ENCODE assay signal across 16 cellular contexts in genomic region chr2:235024191-235024611, GRCh38.
DNase-seq lines count a peak whose midpoint lies in the region; ATAC-seq and TF ChIP-seq lines count a peak whose summit lies in the region.
"Had no signal": no experiment of that assay in that cellular context is flagged by ENCODE, and none has a peak within 500 bp of the region (broad histone marks: within the 10 kb centered on the region; RNA-seq: fewer than 3 reads in every experiment).

No MANE protein-coding gene starts in this region.

- TF ChIP-seq CTCF in AG10803 (conservative IDR thresholded peaks at IDR 0.05; ENCODE audit: low read length) (no peak), HEK293 (tag by site-specific recombination; IDR thresholded peaks at IDR 0.05) (no peak), RWPE1 (conservative IDR thresholded peaks at IDR 0.05; ENCODE audit: low read depth) (no peak)

- H3K4me3 ChIP-seq in AG10803 (ENCODE audit: low read length) (no peak overlapping the region), HEK293 (ENCODE audit: low read depth, low read length) (no peak overlapping the region), mesenchymal stem cell (ENCODE audit: insufficient read depth in 1 of 2, low read depth in 1 of 2, low read length in 2 of 2) (no peak overlapping the region), trophoblast cell (ENCODE audit: low read depth, low read length) (no peak overlapping the region)

- H3K23ac ChIP-seq in mesenchymal stem cell (ENCODE audit: low read length in 2 of 2) (no peak overlapping the region), trophoblast cell (ENCODE audit: low read length) (no peak overlapping the region)

- H2AK5ac ChIP-seq in mesenchymal stem cell (ENCODE audit: low read length, severe bottlenecking) (no peak overlapping the region), trophoblast cell (ENCODE audit: low read length) (no peak overlapping the region)

- POLR2A ChIA-PET in HEK293 (lab: Yijun Ruan, JAX) (no interaction called here), RWPE1 (lab: Yijun Ruan, JAX; ENCODE audit: low non-redundant PET) (no interaction called here)

- 49% methylated on average over 5 of the region's 7 CpGs for WGBS in mesenchymal stem cell
- WGBS in trophoblast cell (ENCODE audit: extremely low coverage, insufficient coverage, insufficient read length), result no CpG with 5 or more reads among the region's 7 CpGs

- H3K4me1 ChIP-seq in HEK293 (ENCODE audit: control insufficient read depth, insufficient read depth, low read length) (peaks cover 9% of the 10 kb centered on the region), mesenchymal stem cell (ENCODE audit: control insufficient read depth, insufficient read depth, low read depth, low read length) (peaks cover 64% of the 10 kb centered on the region), trophoblast cell (ENCODE audit: control insufficient read depth in 1 of 2, insufficient read depth in 2 of 2, low read length in 2 of 2) (peaks cover 22 to 26% of the 10 kb centered on the region in 2 experiments)
- H3K4me1 ChIP-seq: parathyroid adenoma had no signal

- CTCF ChIA-PET in HEK293 (lab: Yijun Ruan, JAX) (interaction anchor here (0.7 to 1.7 kb wide), 2 partner anchors 28 to 71 kb away, joined by 3 to 5 read pairs; no protein-coding TSS in a partner anchor), RWPE1 (lab: Yijun Ruan, JAX) (interaction anchor here (0.6 to 0.8 kb wide), 3 partner anchors 21 to 1070 kb away, joined by 3 to 4 read pairs (median 4); no protein-coding TSS in a partner anchor)

- H4K91ac ChIP-seq in mesenchymal stem cell (ENCODE audit: low read length) (peak overlapping the region; percentile 70), trophoblast cell (ENCODE audit: low read depth, low read length) (no peak overlapping the region)

- peak; percentile 66 for DNase-seq in AG10803 (ENCODE audit: low read depth)
- peak; percentile 31 for DNase-seq in amniotic stem cell (lab: John Stamatoyannopoulos, UW)
- peak; percentile 34 for DNase-seq in mesenchymal stem cell
- DNase-seq in RWPE1 (ENCODE audit: low spot score), result no peak
- DNase-seq in islet precursor cell, result no peak
- no peak for DNase-seq in trophoblast cell
- DNase-seq: activated CD4-positive, alpha-beta T cell treated with anti-CD3 and anti-CD28 coated beads for 1 hour; activated naive CD8-positive, alpha-beta T cell treated with anti-CD3 and anti-CD28 coated beads for 36 hours; activated T-cell treated with anti-CD3 and anti-CD28 coated beads for 4 hours; midbrain; stimulated activated CD4-positive, alpha-beta T cell treated with anti-CD3 and anti-CD28 coated beads, Interleukin-2, amount 100 ng/mL, for 24 hours; T-cell had no signal

- ATAC-seq in GM21786 (IDR thresholded peaks at IDR 0.05; ENCODE audit: unreplicated experiment), result no peak
- ATAC-seq: T-cell had no signal

- H3K27ac ChIP-seq in HEK293 (ENCODE audit: extremely low read depth, low read depth, low read length) (no peak overlapping the region), mesenchymal stem cell (ENCODE audit: low read length, poor library complexity, severe bottlenecking) (peak overlapping the region; percentile 49), RWPE1 (no peak overlapping the region), trophoblast cell (ENCODE audit: low read depth, low read length) (no peak overlapping the region)
- H3K27ac ChIP-seq: C4-2B, parathyroid adenoma had no signal

- H3K79me1 ChIP-seq in mesenchymal stem cell (replicated peaks; ENCODE audit: low read length, poor library complexity, severe bottlenecking), result no peaks in the 10 kb centered on the region
- no peaks in the 10 kb centered on the region for H3K79me1 ChIP-seq in trophoblast cell (ENCODE audit: low read length)

- H3K27me3 ChIP-seq in mesenchymal stem cell (ENCODE audit: control insufficient read depth in 1 of 2, insufficient read depth in 1 of 2, low read length in 2 of 2), result no peaks in the 10 kb centered on the region
- H3K27me3 ChIP-seq in trophoblast cell (ENCODE audit: insufficient read depth, low read length), result no peaks in the 10 kb centered on the region

- H3K36me3 ChIP-seq in HEK293 (ENCODE audit: control insufficient read depth in 2 of 2, insufficient read depth in 1 of 2, low read length in 2 of 2) (no peaks in the 10 kb centered on the region), mesenchymal stem cell (ENCODE audit: control insufficient read depth in 1 of 2, insufficient read depth in 2 of 2, low read depth in 1 of 2, low read length in 2 of 2) (peaks cover 11 to 39% of the 10 kb centered on the region in 2 experiments), trophoblast cell (ENCODE audit: control insufficient read depth in 1 of 2, insufficient read depth in 2 of 2, low read length in 2 of 2) (no peaks in the 10 kb centered on the region)

- no peak overlapping the region for H4K12ac ChIP-seq in trophoblast cell (ENCODE audit: low read depth, low read length)

- H3K4me2 ChIP-seq in mesenchymal stem cell (ENCODE audit: low read length, poor library complexity, severe bottlenecking) (peak overlapping the region; percentile 19), trophoblast cell (ENCODE audit: low read length) (no peak overlapping the region)

- no peak overlapping the region for H4K8ac ChIP-seq in mesenchymal stem cell (ENCODE audit: low read length)
- no peak overlapping the region for H4K8ac ChIP-seq in trophoblast cell (ENCODE audit: low read depth, low read length)

- H2BK120ac ChIP-seq in mesenchymal stem cell (ENCODE audit: low read depth, low read length) (no peak overlapping the region), trophoblast cell (ENCODE audit: insufficient read depth, low read length, poor library complexity) (no peak overlapping the region)

- H3K14ac ChIP-seq in mesenchymal stem cell (ENCODE audit: low read length in 2 of 2) (no peak overlapping the region), trophoblast cell (ENCODE audit: low read length) (no peak overlapping the region)

- H3K4ac ChIP-seq in mesenchymal stem cell (ENCODE audit: low read depth in 1 of 2, low read length in 2 of 2) (no peak overlapping the region), trophoblast cell (ENCODE audit: low read depth, low read length) (no peak overlapping the region)

- H2BK5ac ChIP-seq in mesenchymal stem cell (ENCODE audit: low read depth, low read length, poor library complexity, severe bottlenecking) (no peak overlapping the region), trophoblast cell (ENCODE audit: low read depth, low read length, poor library complexity) (no peak overlapping the region)

- no peak overlapping the region for H2AFZ ChIP-seq in mesenchymal stem cell (ENCODE audit: low read depth, low read length)
- H2AFZ ChIP-seq in trophoblast cell (ENCODE audit: insufficient read depth, low read length, poor library complexity), result no peak overlapping the region
- H2AFZ ChIP-seq: parathyroid adenoma had no signal

- H2BK15ac ChIP-seq in mesenchymal stem cell (ENCODE audit: low read depth, poor library complexity, severe bottlenecking), result no peak overlapping the region

- H3K9me3 ChIP-seq in HEK293 (ENCODE audit: control insufficient read depth, insufficient read depth, low read depth, low read length) (no peaks in the 10 kb centered on the region), mesenchymal stem cell (ENCODE audit: control insufficient read depth, low read length) (no peaks in the 10 kb centered on the region), trophoblast cell (ENCODE audit: insufficient read depth, low read depth, low read length) (peaks cover 1% of the 10 kb centered on the region)

- H3K9ac ChIP-seq in mesenchymal stem cell (ENCODE audit: low read length) (no peak overlapping the region), trophoblast cell (ENCODE audit: low read length) (no peak overlapping the region)
- H3K9ac ChIP-seq: parathyroid adenoma had no signal

- H3K79me2 ChIP-seq in trophoblast cell (ENCODE audit: control insufficient read depth, insufficient read depth, low read length, poor library complexity), result peaks cover 2% of the 10 kb centered on the region
- H3K79me2 ChIP-seq: parathyroid adenoma had no signal

- no peak overlapping the region for H2BK12ac ChIP-seq in mesenchymal stem cell (ENCODE audit: low read length in 2 of 2)
- H2BK12ac ChIP-seq in trophoblast cell (ENCODE audit: low read length), result no peak overlapping the region

- H3K18ac ChIP-seq in mesenchymal stem cell (ENCODE audit: low read depth in 1 of 2, low read length in 2 of 2) (no peak overlapping the region), trophoblast cell (ENCODE audit: low read length) (no peak overlapping the region)

TF ChIP-seq in HEK293, 187 proteins besides CTCF, POLR2A, EP300 and RAD21:
- TF ChIP-seq GLI4 (tag by site-specific recombination; IDR thresholded peaks at IDR 0.05) (no peak), FEZF1 (tag by site-specific recombination; IDR thresholded peaks at IDR 0.05) (peak; percentile 34; the same call in 1 of the 2 replicates), SETDB1 (IDR thresholded peaks at IDR 0.05; ENCODE audit: insufficient read length, low read length) (no peak), ZIC2 (tag by site-specific recombination; IDR thresholded peaks at IDR 0.05) (0 out of 2 replicates have a peak, but pooled peaks have one; percentile 24)
TF ChIP-seq in HEK293: peak in this region for 2.

Comparison
In these comparisons a context has a peak if more than half of its experiments do, and no peak if none do; other contexts are left out.
1. DNase-seq: peak in AG10803 (single experiment), amniotic stem cell (single experiment) and mesenchymal stem cell (single experiment); none in RWPE1 (single experiment), islet precursor cell (single experiment) and trophoblast cell (0 of 2).